9 cellular contexts compared by ENCODE assay signal in genomic region chr12:120230326-120230973, GRCh38. TPM values are rescaled to one million over a fixed set of nuclear protein-coding genes. Genes with fewer than 3 reads are reported as not detected.
DNase-seq lines count a peak whose midpoint lies in the region; ATAC-seq lines count a peak whose summit lies in the region.
"Had no signal": no experiment of that assay in that cellular context is flagged by ENCODE, and none has a peak within 500 bp of the region (broad histone marks: within the 10 kb centered on the region; RNA-seq: fewer than 3 reads in every experiment).

No MANE protein-coding gene starts in this region.

- intact Hi-C loops in CD4-positive, alpha-beta memory T cell (cut with micrococcal nuclease): no loop called here

- peak overlapping the region; percentile 89 to 97 (median 94) for H3K27ac Mint-ChIP-seq in CD4-positive, alpha-beta memory T cell

- peak overlapping the region; percentile 55 for H3K27ac ChIP-seq in CD4-positive, alpha-beta memory T cell (ENCODE audit: low read depth, low read length)
- peak overlapping the region; percentile 35 for H3K27ac ChIP-seq in angular gyrus (ENCODE audit: low read depth, low read length)
- peak overlapping the region; percentile 28 to 96 (median 82) for H3K27ac ChIP-seq in skin epidermis
- H3K27ac ChIP-seq: KMS-11 had no signal

- peaks cover 8% of the 10 kb centered on the region for H3K36me3 ChIP-seq in CD4-positive, alpha-beta memory T cell (ENCODE audit: insufficient read depth, low read length)

- POLR2A ChIA-PET in CD4-positive, alpha-beta memory T cell (lab: Charles Lee; ENCODE audit: partially characterized antibody): interaction anchor here (1.8 to 12.6 kb wide), 7 partner anchors 10 to 62 kb away, joined by 5 to 338 read pairs (median 114); partner anchors contain the start of genes PXN, RNU4-1, RNU4-2 and RPLP0

- no peak for DNase-seq in CD4-positive, alpha-beta memory T cell
- DNase-seq in LoVo (ENCODE audit: low spot score): peak; percentile 89
- DNase-seq in iPS DF 19.7 (ENCODE audit: low read depth, low spot score): peak; percentile 98

- peaks cover 98% of the 10 kb centered on the region for H3K4me1 ChIP-seq in CD4-positive, alpha-beta memory T cell (ENCODE audit: insufficient read depth, low read length)

- H3K36me3 Mint-ChIP-seq in CD4-positive, alpha-beta memory T cell: peaks cover 0 to 30% of the 10 kb centered on the region in 2 donors

- no peaks in the 10 kb centered on the region for H3K27me3 ChIP-seq in CD4-positive, alpha-beta memory T cell (ENCODE audit: insufficient read depth, low read length)

- H3K9me3 ChIP-seq in CD4-positive, alpha-beta memory T cell (ENCODE audit: control insufficient read depth in 1 of 2, low read length in 2 of 2): no peaks in the 10 kb centered on the region

- peak overlapping the region in 7 of 8 donors; percentile 74 to 91 (median 84) for H3K4me3 Mint-ChIP-seq in CD4-positive, alpha-beta memory T cell

- CTCF ChIA-PET in CD4-positive, alpha-beta memory T cell (lab: Charles Lee; ENCODE audit: partially characterized antibody): interaction anchor here (0.5 to 17.5 kb wide), 7 partner anchors 11 to 716 kb away, joined by 3 to 1075 read pairs (median 3); partner anchors contain the start of genes PXN, RPLP0 and SIRT4

- H3K9me3 Mint-ChIP-seq in CD4-positive, alpha-beta memory T cell: peaks cover 0 to 2% (median 0%) of the 10 kb centered on the region in 8 donors

- H3K4me1 Mint-ChIP-seq in CD4-positive, alpha-beta memory T cell: peaks cover 66 to 100% (median 86%) of the 10 kb centered on the region in 4 donors

- peak overlapping the region; percentile 4 to 11 for H3K4me3 ChIP-seq in CD4-positive, alpha-beta memory T cell (ENCODE audit: low read length in 2 of 2)
- H3K4me3 ChIP-seq in skin epidermis: no peak overlapping the region

- no peaks in the 10 kb centered on the region for H3K27me3 Mint-ChIP-seq in CD4-positive, alpha-beta memory T cell

- ATAC-seq in HG03442 (IDR thresholded peaks at IDR 0.05; ENCODE audit: unreplicated experiment) (no peak), HG02763 (IDR thresholded peaks at IDR 0.05; ENCODE audit: unreplicated experiment) (no peak), GM18868 (IDR thresholded peaks at IDR 0.05; ENCODE audit: unreplicated experiment) (no peak)

RNA-seq across cellular contexts. Expression of gene RPLP0, which starts 29.5 kb away (rescaled TPM):
- total RNA-seq in CD4-positive, alpha-beta memory T cell: 1,000 to 10,000 TPM; 1,817 to 1,965 TPM
- polyA plus RNA-seq in CD4-positive, alpha-beta memory T cell: 1,000 to 10,000 TPM; 1,342 to 2,125 TPM

RNA-seq across cellular contexts. Expression of gene PXN, which starts 35.1 kb away (rescaled TPM):
- 100 to 1,000 TPM; 108 to 126 TPM for total RNA-seq in CD4-positive, alpha-beta memory T cell
- polyA plus RNA-seq in CD4-positive, alpha-beta memory T cell: 100 to 1,000 TPM in 1 of 2 donors, 10 to 100 TPM in 1; 81.7 to 115 TPM

RNA-seq across cellular contexts. Expression of gene GCN1, which starts 35.9 kb away (rescaled TPM):
- 100 to 1,000 TPM; 127 to 132 TPM for total RNA-seq in CD4-positive, alpha-beta memory T cell
- 10 to 100 TPM; 13.9 to 29.6 TPM for polyA plus RNA-seq in CD4-positive, alpha-beta memory T cell

Comparison
In these comparisons a context has a peak if more than half of its experiments do, and no peak if none do; other contexts are left out.
1. DNase-seq: peak in LoVo (single experiment) and iPS DF 19.7 (single experiment); none in CD4-positive, alpha-beta memory T cell (0 of 5).
2. H3K4me3 ChIP-seq: peak in CD4-positive, alpha-beta memory T cell (2 of 2); none in skin epidermis (0 of 7).
3. Peak in every context shown above with its lines, with median percentiles within 50 percentile points of each other: H3K27ac ChIP-seq.